In genomic region chr4:128841402-128841801, GRCh38 we compare ENCODE assay signal across 16 cellular contexts. TPM values are rescaled to one million over a fixed set of nuclear protein-coding genes. Genes with fewer than 3 reads are reported as not detected.
DNase-seq lines count a peak whose midpoint lies in the region; ATAC-seq and TF ChIP-seq lines count a peak whose summit lies in the region.
"Had no signal": no experiment of that assay in that cellular context is flagged by ENCODE, and none has a peak within 500 bp of the region (broad histone marks: within the 10 kb centered on the region; RNA-seq: fewer than 3 reads in every experiment).

No MANE protein-coding gene starts in this region.

- H3K4me3 Mint-ChIP-seq in activated CD4-positive, alpha-beta T cell treated with anti-CD3 and anti-CD28 coated beads, Interleukin-2, amount 10 ng/mL, durations not matched to agents 7 days and 5 days = no peak overlapping the region
- H3K4me3 Mint-ChIP-seq in endodermal cell = no peak overlapping the region

- no peak overlapping the region for H3K9ac ChIP-seq in PC-3 (ENCODE audit: low read length)
- no peak overlapping the region for H3K9ac ChIP-seq in endodermal cell (ENCODE audit: extremely low read depth, low read length, poor library complexity, severe bottlenecking)
- H3K9ac ChIP-seq in smooth muscle cell (ENCODE audit: low read depth) = no peak overlapping the region

- TF ChIP-seq CTCF in PC-3 (conservative IDR thresholded peaks at IDR 0.05; ENCODE audit: low read depth, low read length) (no peak), endodermal cell (conservative IDR thresholded peaks at IDR 0.05) (no peak), smooth muscle cell (IDR thresholded peaks at IDR 0.05; ENCODE audit: borderline replicate concordance, insufficient read depth, poor library complexity, severe bottlenecking) (no peak), hepatocyte (IDR thresholded peaks at IDR 0.05; ENCODE audit: poor library complexity) (no peak)

- DNase-seq in activated CD4-positive, alpha-beta T cell treated with anti-CD3 and anti-CD28 coated beads, Interleukin-2, amount 10 ng/mL, durations not matched to agents 7 days and 5 days = no peak
- DNase-seq in activated CD4-positive, alpha-beta T cell treated with anti-CD3 and anti-CD28 coated beads for 4 hours = no peak
- DNase-seq in PC-3 (peak; percentile 7), endodermal cell (peak; percentile 17), smooth muscle cell (lab: John Stamatoyannopoulos, UW; ENCODE audit: unreplicated experiment) (no peak), T-helper 9 cell (no peak), hepatocyte (ENCODE audit: low spot score) (no peak)
- DNase-seq: DND-41, hypothalamus, KBM-7, NCI-H2081 treated with DMSO at 0.1 percent for 48 hours, NCI-H524 treated with DMSO at 0.1 percent for 48 hours, pancreas had no signal

- peaks cover 54% of the 10 kb centered on the region for H3K79me2 ChIP-seq in PC-3 (ENCODE audit: low read length)
- peaks cover 16% of the 10 kb centered on the region for H3K79me2 ChIP-seq in smooth muscle cell (ENCODE audit: low read depth)
- H3K79me2 ChIP-seq in hepatocyte = peaks cover 75% of the 10 kb centered on the region

- H3K4me2 ChIP-seq in PC-3 (ENCODE audit: low read length) (no peak overlapping the region), smooth muscle cell (no peak overlapping the region), hepatocyte (no peak overlapping the region)

- POLR2A ChIA-PET in activated CD4-positive, alpha-beta T cell treated with anti-CD3 and anti-CD28 coated beads, Interleukin-2, amount 10 ng/mL, durations not matched to agents 7 days and 5 days (lab: Charles Lee) = no interaction called here
- POLR2A ChIA-PET in PC-3 (lab: Charles Lee; ENCODE audit: unreplicated experiment) = no interaction called here

- H2AFZ ChIP-seq in PC-3 (ENCODE audit: low read length) (no peak overlapping the region), smooth muscle cell (ENCODE audit: low read depth) (no peak overlapping the region), hepatocyte (no peak overlapping the region)

- H3K36me3 Mint-ChIP-seq in activated CD4-positive, alpha-beta T cell treated with anti-CD3 and anti-CD28 coated beads, Interleukin-2, amount 10 ng/mL, durations not matched to agents 7 days and 5 days (ENCODE audit: low read depth) = peaks cover 40% of the 10 kb centered on the region
- peaks cover 51% of the 10 kb centered on the region for H3K36me3 Mint-ChIP-seq in endodermal cell (ENCODE audit: low read depth)

- H3K9me3 ChIP-seq in PC-3 (ENCODE audit: low read length) (no peaks in the 10 kb centered on the region), endodermal cell (ENCODE audit: control insufficient read depth, low read length) (no peaks in the 10 kb centered on the region), smooth muscle cell (replicated peaks; ENCODE audit: low read depth) (no peaks in the 10 kb centered on the region), hepatocyte (ENCODE audit: low read depth) (no peaks in the 10 kb centered on the region)
- H3K9me3 ChIP-seq: pancreas, vagina had no signal

- CTCF ChIA-PET in activated CD4-positive, alpha-beta T cell treated with anti-CD3 and anti-CD28 coated beads, Interleukin-2, amount 10 ng/mL, durations not matched to agents 7 days and 5 days (lab: Charles Lee) = interaction anchor here (0.6 to 1.6 kb wide), 8 partner anchors 9 to 738 kb away, joined by 3 to 5 read pairs (median 3); no protein-coding TSS in a partner anchor
- CTCF ChIA-PET in PC-3 (lab: Charles Lee) = no interaction called here

- H3K36me3 ChIP-seq in PC-3 (ENCODE audit: low read depth, low read length) (peaks cover 3% of the 10 kb centered on the region; the same call in 1 of the 2 replicates), endodermal cell (ENCODE audit: control insufficient read depth, insufficient read depth, low read length) (peaks cover 84% of the 10 kb centered on the region), smooth muscle cell (ENCODE audit: low read depth) (no peaks in the 10 kb centered on the region), hepatocyte (replicated peaks; ENCODE audit: insufficient read depth, low read depth) (no peaks in the 10 kb centered on the region)

- H3K9me3 Mint-ChIP-seq in activated CD4-positive, alpha-beta T cell treated with anti-CD3 and anti-CD28 coated beads, Interleukin-2, amount 10 ng/mL, durations not matched to agents 7 days and 5 days = no peaks in the 10 kb centered on the region
- no peaks in the 10 kb centered on the region for H3K9me3 Mint-ChIP-seq in endodermal cell

- H3K4me1 Mint-ChIP-seq in activated CD4-positive, alpha-beta T cell treated with anti-CD3 and anti-CD28 coated beads, Interleukin-2, amount 10 ng/mL, durations not matched to agents 7 days and 5 days = peaks cover 36% of the 10 kb centered on the region
- H3K4me1 Mint-ChIP-seq in endodermal cell = peaks cover 50% of the 10 kb centered on the region

- H3K4me3 ChIP-seq in PC-3 (ENCODE audit: low read length) = no peak overlapping the region
- H3K4me3 ChIP-seq in endodermal cell (ENCODE audit: low read length) = no peak overlapping the region
- H3K4me3 ChIP-seq in smooth muscle cell = no peak overlapping the region
- H3K4me3 ChIP-seq in hepatocyte = no peak overlapping the region
- H3K4me3 ChIP-seq: pancreas, skin epidermis, vagina had no signal

- intact Hi-C loops in PC-3 (cut with micrococcal nuclease) = no loop called here

- H3K4me1 ChIP-seq in PC-3 (ENCODE audit: insufficient read depth, low read length) (no peaks in the 10 kb centered on the region), endodermal cell (ENCODE audit: control insufficient read depth, insufficient read depth, low read length) (peaks cover 12% of the 10 kb centered on the region), smooth muscle cell (ENCODE audit: low read depth) (no peaks in the 10 kb centered on the region), hepatocyte (ENCODE audit: insufficient read depth) (peaks cover 6% of the 10 kb centered on the region)

- no peaks in the 10 kb centered on the region for H3F3A ChIP-seq in PC-3 (ENCODE audit: low read length, unreplicated experiment)
- H3F3A ChIP-seq in smooth muscle cell (ENCODE audit: low read depth) = no peaks in the 10 kb centered on the region

- H3K9me2 ChIP-seq in PC-3 (replicated peaks; ENCODE audit: low read length) (no peaks in the 10 kb centered on the region), hepatocyte (replicated peaks; ENCODE audit: insufficient read depth) (no peaks in the 10 kb centered on the region)

- no peaks in the 10 kb centered on the region for H3K27me3 Mint-ChIP-seq in activated CD4-positive, alpha-beta T cell treated with anti-CD3 and anti-CD28 coated beads, Interleukin-2, amount 10 ng/mL, durations not matched to agents 7 days and 5 days
- no peaks in the 10 kb centered on the region for H3K27me3 Mint-ChIP-seq in endodermal cell (ENCODE audit: insufficient read depth)

- H3K27ac ChIP-seq in PC-3 (ENCODE audit: low read length) (no peak overlapping the region), endodermal cell (ENCODE audit: low read depth, low read length) (no peak overlapping the region), smooth muscle cell (ENCODE audit: low read depth) (peak overlapping the region; percentile 23), hepatocyte (no peak overlapping the region)
- H3K27ac ChIP-seq: pancreas, skin epidermis, vagina had no signal

- H4K20me1 ChIP-seq in PC-3 (ENCODE audit: low read length) = no peaks in the 10 kb centered on the region
- no peaks in the 10 kb centered on the region for H4K20me1 ChIP-seq in smooth muscle cell (ENCODE audit: low read depth)
- peaks cover 19% of the 10 kb centered on the region for H4K20me1 ChIP-seq in hepatocyte (ENCODE audit: insufficient read depth, poor library complexity, severe bottlenecking)

- peak overlapping the region; percentile 20 for H3K27ac Mint-ChIP-seq in activated CD4-positive, alpha-beta T cell treated with anti-CD3 and anti-CD28 coated beads, Interleukin-2, amount 10 ng/mL, durations not matched to agents 7 days and 5 days
- H3K27ac Mint-ChIP-seq in endodermal cell = no peak overlapping the region

- ATAC-seq in PC-3 (no peak), GM21576 (IDR thresholded peaks at IDR 0.05; ENCODE audit: unreplicated experiment) (no peak)
- ATAC-seq: pancreas had no signal

- H3K27me3 ChIP-seq in PC-3 (ENCODE audit: low read length) (no peaks in the 10 kb centered on the region), endodermal cell (ENCODE audit: control insufficient read depth, insufficient read depth, low read length, poor library complexity, severe bottlenecking) (no peaks in the 10 kb centered on the region), smooth muscle cell (ENCODE audit: low read depth) (no peaks in the 10 kb centered on the region), hepatocyte (no peaks in the 10 kb centered on the region)
- H3K27me3 ChIP-seq: pancreas, vagina had no signal

- 91 to 93% methylated on average over 2 of the region's 2 CpGs for WGBS in endodermal cell (ENCODE audit: insufficient coverage in 1 of 2, insufficient read length in 1 of 2), 2 experiments
- WGBS in smooth muscle cell (ENCODE audit: low lambda C conversion rate) = 84% methylated on average over 2 of the region's 2 CpGs
- WGBS in hepatocyte (ENCODE audit: low lambda C conversion rate, missing lambda C conversion rate) = 80% methylated on average over 2 of the region's 2 CpGs

- BruUV-seq in PC-3 (replicated peaks; lab: Mats Ljungman, UMichigan) = no TSS peak

RNA-seq across cellular contexts. Expression of gene JADE1, which starts 31.9 kb away (rescaled TPM):
- 10 to 100 TPM; 33.2 to 39.4 TPM for total RNA-seq in activated CD4-positive, alpha-beta T cell treated with anti-CD3 and anti-CD28 coated beads, Interleukin-2, amount 10 ng/mL, durations not matched to agents 7 days and 5 days
- 10.8 and 10.9 TPM in 2 replicates for total RNA-seq in PC-3 (2014; rRNA removed)
- total RNA-seq in endodermal cell = 10 to 100 TPM; 48.5 to 50.8 TPM
- 29.2 TPM for polyA plus RNA-seq in endodermal cell (2013, experiment 1 of 2)
- 23.9 TPM for polyA plus RNA-seq in endodermal cell (2013, experiment 2 of 2)
- total RNA-seq in smooth muscle cell = 9.3 and 9.8 TPM in 2 replicates
- polyA plus RNA-seq in smooth muscle cell = 6.8 and 7.4 TPM in 2 replicates
- total RNA-seq in hepatocyte = 26.8 and 27.7 TPM in 2 replicates
- polyA plus RNA-seq in hepatocyte = 20.0 and 21.0 TPM in 2 replicates

Comparison
In these comparisons a context has a peak if more than half of its experiments do, and no peak if none do; other contexts are left out.
1. DNase-seq: peak in PC-3 (single experiment) and endodermal cell (single experiment); none in activated CD4-positive, alpha-beta T cell treated with anti-CD3 and anti-CD28 coated beads, Interleukin-2, amount 10 ng/mL, durations not matched to agents 7 days and 5 days (single experiment), activated CD4-positive, alpha-beta T cell treated with anti-CD3 and anti-CD28 coated beads for 4 hours (0 of 2), smooth muscle cell (single experiment), T-helper 9 cell (single experiment) and hepatocyte (single experiment).